1 cellular context compared by ENCODE assay signal in the genomic region with DNA sequence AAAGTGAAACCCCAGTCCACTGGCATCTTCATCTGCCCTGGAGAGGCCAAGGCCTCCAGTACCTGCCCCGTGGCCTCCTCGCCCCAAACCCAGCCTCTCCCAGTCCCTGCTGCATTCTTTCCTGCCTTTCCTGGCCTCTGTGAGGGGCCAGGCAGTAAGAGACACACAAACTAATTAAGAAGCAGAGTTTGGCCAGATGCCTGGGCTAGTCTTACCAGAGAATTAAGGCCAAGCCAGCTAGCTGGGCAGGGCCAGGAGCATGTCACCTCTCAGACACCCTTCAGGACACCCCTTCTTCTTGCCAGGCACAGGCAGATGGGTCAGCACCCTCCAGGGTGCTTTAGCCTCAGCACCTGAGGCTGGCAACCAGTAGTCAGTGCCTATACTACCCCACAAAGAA.
TF ChIP-seq lines count a peak whose summit lies in the region.

No MANE protein-coding gene starts in this region.

TF ChIP-seq in neural cell, 6 proteins besides CTCF, POLR2A, EP300 and RAD21 (continued from another document):
- TF ChIP-seq, protein P1, sequence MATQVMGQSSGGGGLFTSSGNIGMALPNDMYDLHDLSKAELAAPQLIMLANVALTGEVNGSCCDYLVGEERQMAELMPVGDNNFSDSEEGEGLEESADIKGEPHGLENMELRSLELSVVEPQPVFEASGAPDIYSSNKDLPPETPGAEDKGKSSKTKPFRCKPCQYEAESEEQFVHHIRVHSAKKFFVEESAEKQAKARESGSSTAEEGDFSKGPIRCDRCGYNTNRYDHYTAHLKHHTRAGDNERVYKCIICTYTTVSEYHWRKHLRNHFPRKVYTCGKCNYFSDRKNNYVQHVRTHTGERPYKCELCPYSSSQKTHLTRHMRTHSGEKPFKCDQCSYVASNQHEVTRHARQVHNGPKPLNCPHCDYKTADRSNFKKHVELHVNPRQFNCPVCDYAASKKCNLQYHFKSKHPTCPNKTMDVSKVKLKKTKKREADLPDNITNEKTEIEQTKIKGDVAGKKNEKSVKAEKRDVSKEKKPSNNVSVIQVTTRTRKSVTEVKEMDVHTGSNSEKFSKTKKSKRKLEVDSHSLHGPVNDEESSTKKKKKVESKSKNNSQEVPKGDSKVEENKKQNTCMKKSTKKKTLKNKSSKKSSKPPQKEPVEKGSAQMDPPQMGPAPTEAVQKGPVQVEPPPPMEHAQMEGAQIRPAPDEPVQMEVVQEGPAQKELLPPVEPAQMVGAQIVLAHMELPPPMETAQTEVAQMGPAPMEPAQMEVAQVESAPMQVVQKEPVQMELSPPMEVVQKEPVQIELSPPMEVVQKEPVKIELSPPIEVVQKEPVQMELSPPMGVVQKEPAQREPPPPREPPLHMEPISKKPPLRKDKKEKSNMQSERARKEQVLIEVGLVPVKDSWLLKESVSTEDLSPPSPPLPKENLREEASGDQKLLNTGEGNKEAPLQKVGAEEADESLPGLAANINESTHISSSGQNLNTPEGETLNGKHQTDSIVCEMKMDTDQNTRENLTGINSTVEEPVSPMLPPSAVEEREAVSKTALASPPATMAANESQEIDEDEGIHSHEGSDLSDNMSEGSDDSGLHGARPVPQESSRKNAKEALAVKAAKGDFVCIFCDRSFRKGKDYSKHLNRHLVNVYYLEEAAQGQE (IDR thresholded peaks at IDR 0.05; ENCODE audit: borderline replicate concordance): no peak
